In genomic region chr3:72340056-72340455, GRCh38 we compare ENCODE assay signal across 18 cellular contexts.
"Had no signal": no experiment of that assay in that cellular context is flagged by ENCODE, and none has a peak within 500 bp of the region (broad histone marks: within the 10 kb centered on the region; RNA-seq: fewer than 3 reads in every experiment).

No MANE protein-coding gene starts in this region.

- DNase-seq: activated CD4-positive, alpha-beta T cell treated with anti-CD3 and anti-CD28 coated beads for 4 hours; activated CD8-positive, alpha-beta memory T cell treated with anti-CD3 and anti-CD28 coated beads, Interleukin-2, amount 50 U/mL, for 4 hours; activated CD8-positive, alpha-beta T cell treated with anti-CD3 and anti-CD28 coated beads for 36 hours; activated gamma-delta T cell; activated naive CD4-positive, alpha-beta T cell treated with anti-CD3 and anti-CD28 coated beads for 36 hours; brain microvascular endothelial cell; Kasumi-1; KBM-7; NCI-H1048; NCI-H146; NCI-H187 treated with DMSO at 0.1 percent for 48 hours; NCI-H2081 treated with DMSO at 0.1 percent for 48 hours; NCI-H446; NCI-H748 treated with DMSO at 0.1 percent for 48 hours; RPMI8226; SHP77 had no signal

- H3K27me3 ChIP-seq: brain microvascular endothelial cell, cardiac muscle cell, SJSA1 had no signal

- H3K36me3 ChIP-seq: brain microvascular endothelial cell, cardiac muscle cell, SJSA1 had no signal

- H3K9me3 ChIP-seq: SJSA1 had no signal

- H3K4me3 ChIP-seq: cardiac muscle cell, SJSA1 had no signal
